ENCODE assay signal across 25 cellular contexts in the genomic region with DNA sequence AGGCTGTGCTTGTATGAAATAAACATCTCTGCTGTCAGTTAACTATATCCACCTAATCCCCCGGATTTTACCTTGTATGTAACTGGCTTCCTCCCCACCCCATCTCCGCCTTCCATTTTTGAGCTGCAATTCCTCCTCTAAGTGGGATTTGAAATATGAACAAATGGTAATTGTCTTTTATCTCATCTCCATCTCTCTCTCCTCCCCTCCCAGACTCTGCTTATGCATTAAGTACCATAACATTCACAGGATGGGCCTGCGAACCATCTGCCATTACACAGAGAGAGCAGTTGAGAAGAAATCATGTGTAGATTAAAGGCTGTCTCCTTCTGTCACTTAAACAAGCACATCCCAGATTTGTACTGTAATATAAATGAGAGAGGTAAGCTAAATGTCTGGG.
DNase-seq lines count a peak whose midpoint lies in the region; ATAC-seq and TF ChIP-seq lines count a peak whose summit lies in the region.
"Had no signal": no experiment of that assay in that cellular context is flagged by ENCODE, and none has a peak within 500 bp of the region (broad histone marks: within the 10 kb centered on the region; RNA-seq: fewer than 3 reads in every experiment).

No MANE protein-coding gene starts in this region.

- ATAC-seq in SK-N-SH treated with all-trans-retinoic acid at 6 μM for 48 hours (peak; percentile 34; the same call in 1 of the 3 replicates), HG02852 (IDR thresholded peaks at IDR 0.05; ENCODE audit: unreplicated experiment) (no peak)
- ATAC-seq: GM12878, T-helper 17 cell had no signal

- DNase-seq in BE2C (peak; percentile 62), NCI-H1105 treated with DMSO at 0.1 percent for 48 hours (lab: John Stamatoyannopoulos, UW) (peak; percentile 16), NCI-H524 treated with DMSO at 0.1 percent for 48 hours (lab: John Stamatoyannopoulos, UW) (peak; percentile 97), DMS79 (lab: John Stamatoyannopoulos, UW) (no peak), adrenal gland (no peak)
- no peak for DNase-seq in activated CD8-positive, alpha-beta memory T cell treated with anti-CD3 and anti-CD28 coated beads, Interleukin-2, amount 50 U/mL, for 4 hours
- DNase-seq: 8988T; AML-193; CD8-positive, alpha-beta memory T cell; DND-41; GM23248; H9; HFFc6; Kasumi-1; NCI-H1436 treated with DMSO at 0.1 percent for 48 hours; NCI-H2029 treated with DMSO at 0.1 percent for 48 hours; NCI-H510A; OCI-M1; SW 1271; T-helper 17 cell had no signal

- H3K9me3 ChIP-seq in BE2C (no peaks in the 10 kb centered on the region), adrenal gland (replicated peaks in 1 of 3) (no peaks in the 10 kb centered on the region)
- H3K9me3 ChIP-seq: SJSA1 had no signal

- H3K27me3 ChIP-seq in BE2C (no peaks in the 10 kb centered on the region), adrenal gland (no peaks in the 10 kb centered on the region)
- H3K27me3 ChIP-seq: SJSA1 had no signal

- no peak for TF ChIP-seq POLR2A in adrenal gland (IDR thresholded peaks at IDR 0.05)

- H3K4me3 ChIP-seq in BE2C (ENCODE audit: low read depth, low read length) (no peak overlapping the region), adrenal gland (no peak overlapping the region)
- H3K4me3 ChIP-seq: GM12878, GM23248, SJSA1 had no signal

- H3K36me3 ChIP-seq in BE2C (no peaks in the 10 kb centered on the region), adrenal gland (replicated peaks in 1 of 2) (no peaks in the 10 kb centered on the region)
- H3K36me3 ChIP-seq: SJSA1 had no signal

- 35 to 42% (median 38%) methylated on average over 3 of the region's 3 CpGs for WGBS in adrenal gland, 4 donors

- intact Hi-C loops in adrenal gland (cut with DNase I) = no loop called here

- H3K27ac ChIP-seq in adrenal gland = no peak overlapping the region
- H3K27ac ChIP-seq: C4-2B, GM23248, SJSA1 had no signal

- TF ChIP-seq CTCF in BE2C (IDR thresholded peaks at IDR 0.05; ENCODE audit: low read depth, low read length) (no peak), adrenal gland (IDR thresholded peaks at IDR 0.05) (no peak)

- H3K4me1 ChIP-seq in BE2C (no peaks in the 10 kb centered on the region), adrenal gland (replicated peaks in 1 of 2) (no peaks in the 10 kb centered on the region)
- H3K4me1 ChIP-seq: SJSA1 had no signal

TF ChIP-seq in SK-N-SH treated with all-trans-retinoic acid at 6 μM for 48 hours, 23 proteins besides CTCF, POLR2A, EP300 and RAD21:
- TF ChIP-seq PPARA (CRISPR knock-in tag; IDR thresholded peaks at IDR 0.05; ENCODE audit: borderline replicate concordance) (peak; percentile 70; the same call in 1 of the 2 replicates), ZFP3 (CRISPR knock-in tag; IDR thresholded peaks at IDR 0.05) (no peak), TCF4 (CRISPR knock-in tag; IDR thresholded peaks at IDR 0.05; ENCODE audit: borderline replicate concordance) (peak; percentile 98), ESRRG (CRISPR knock-in tag; IDR thresholded peaks at IDR 0.05) (peak; percentile 62; the same call in 1 of the 2 replicates), BACH2 (CRISPR knock-in tag; IDR thresholded peaks at IDR 0.05; ENCODE audit: borderline replicate concordance) (peak; percentile 68; the same call in 1 of the 2 replicates), ZNF565 (CRISPR knock-in tag; conservative IDR thresholded peaks at IDR 0.05; ENCODE audit: low read depth) (0 out of 2 replicates have a peak, but pooled peaks have one; percentile 18), ZC3H10 (CRISPR knock-in tag; IDR thresholded peaks at IDR 0.05) (no peak), ISL1 (CRISPR knock-in tag; IDR thresholded peaks at IDR 0.05) (peak; percentile 56), TSHZ2 (CRISPR knock-in tag; IDR thresholded peaks at IDR 0.05) (peak; percentile 95), CSRNP3 (CRISPR knock-in tag; IDR thresholded peaks at IDR 0.05) (no peak), ZNF70 (CRISPR knock-in tag; IDR thresholded peaks at IDR 0.05) (peak; percentile 71), GLIS3 (CRISPR knock-in tag; IDR thresholded peaks at IDR 0.05) (no peak; the same call in 1 of the 2 replicates), ZNF8 (CRISPR knock-in tag; IDR thresholded peaks at IDR 0.05) (peak; percentile 86), RARB (CRISPR knock-in tag; IDR thresholded peaks at IDR 0.05) (no peak)
- TF ChIP-seq, protein P1, sequence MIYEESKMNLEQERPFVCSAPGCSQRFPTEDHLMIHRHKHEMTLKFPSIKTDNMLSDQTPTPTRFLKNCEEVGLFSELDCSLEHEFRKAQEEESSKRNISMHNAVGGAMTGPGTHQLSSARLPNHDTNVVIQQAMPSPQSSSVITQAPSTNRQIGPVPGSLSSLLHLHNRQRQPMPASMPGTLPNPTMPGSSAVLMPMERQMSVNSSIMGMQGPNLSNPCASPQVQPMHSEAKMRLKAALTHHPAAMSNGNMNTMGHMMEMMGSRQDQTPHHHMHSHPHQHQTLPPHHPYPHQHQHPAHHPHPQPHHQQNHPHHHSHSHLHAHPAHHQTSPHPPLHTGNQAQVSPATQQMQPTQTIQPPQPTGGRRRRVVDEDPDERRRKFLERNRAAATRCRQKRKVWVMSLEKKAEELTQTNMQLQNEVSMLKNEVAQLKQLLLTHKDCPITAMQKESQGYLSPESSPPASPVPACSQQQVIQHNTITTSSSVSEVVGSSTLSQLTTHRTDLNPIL (CRISPR knock-in tag; IDR thresholded peaks at IDR 0.05; ENCODE audit: low read depth) = peak; percentile 37; the same call in 1 of the 2 replicates
- TF ChIP-seq, protein P2, sequence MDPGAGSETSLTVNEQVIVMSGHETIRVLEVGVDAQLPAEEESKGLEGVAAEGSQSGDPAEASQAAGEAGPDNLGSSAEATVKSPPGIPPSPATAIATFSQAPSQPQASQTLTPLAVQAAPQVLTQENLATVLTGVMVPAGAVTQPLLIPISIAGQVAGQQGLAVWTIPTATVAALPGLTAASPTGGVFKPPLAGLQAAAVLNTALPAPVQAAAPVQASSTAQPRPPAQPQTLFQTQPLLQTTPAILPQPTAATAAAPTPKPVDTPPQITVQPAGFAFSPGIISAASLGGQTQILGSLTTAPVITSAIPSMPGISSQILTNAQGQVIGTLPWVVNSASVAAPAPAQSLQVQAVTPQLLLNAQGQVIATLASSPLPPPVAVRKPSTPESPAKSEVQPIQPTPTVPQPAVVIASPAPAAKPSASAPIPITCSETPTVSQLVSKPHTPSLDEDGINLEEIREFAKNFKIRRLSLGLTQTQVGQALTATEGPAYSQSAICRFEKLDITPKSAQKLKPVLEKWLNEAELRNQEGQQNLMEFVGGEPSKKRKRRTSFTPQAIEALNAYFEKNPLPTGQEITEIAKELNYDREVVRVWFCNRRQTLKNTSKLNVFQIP (CRISPR knock-in tag; IDR thresholded peaks at IDR 0.05; ENCODE audit: borderline replicate concordance, low read depth) = no peak
- TF ChIP-seq, protein P3, sequence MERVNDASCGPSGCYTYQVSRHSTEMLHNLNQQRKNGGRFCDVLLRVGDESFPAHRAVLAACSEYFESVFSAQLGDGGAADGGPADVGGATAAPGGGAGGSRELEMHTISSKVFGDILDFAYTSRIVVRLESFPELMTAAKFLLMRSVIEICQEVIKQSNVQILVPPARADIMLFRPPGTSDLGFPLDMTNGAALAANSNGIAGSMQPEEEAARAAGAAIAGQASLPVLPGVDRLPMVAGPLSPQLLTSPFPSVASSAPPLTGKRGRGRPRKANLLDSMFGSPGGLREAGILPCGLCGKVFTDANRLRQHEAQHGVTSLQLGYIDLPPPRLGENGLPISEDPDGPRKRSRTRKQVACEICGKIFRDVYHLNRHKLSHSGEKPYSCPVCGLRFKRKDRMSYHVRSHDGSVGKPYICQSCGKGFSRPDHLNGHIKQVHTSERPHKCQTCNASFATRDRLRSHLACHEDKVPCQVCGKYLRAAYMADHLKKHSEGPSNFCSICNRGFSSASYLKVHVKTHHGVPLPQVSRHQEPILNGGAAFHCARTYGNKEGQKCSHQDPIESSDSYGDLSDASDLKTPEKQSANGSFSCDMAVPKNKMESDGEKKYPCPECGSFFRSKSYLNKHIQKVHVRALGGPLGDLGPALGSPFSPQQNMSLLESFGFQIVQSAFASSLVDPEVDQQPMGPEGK (CRISPR knock-in tag; IDR thresholded peaks at IDR 0.05; ENCODE audit: borderline replicate concordance) = no peak

Comparison
In these comparisons a context has a peak if more than half of its experiments do, and no peak if none do; other contexts are left out.
1. DNase-seq: peak in BE2C (single experiment), NCI-H1105 treated with DMSO at 0.1 percent for 48 hours (single experiment) and NCI-H524 treated with DMSO at 0.1 percent for 48 hours (single experiment); none in DMS79 (single experiment), activated CD8-positive, alpha-beta memory T cell treated with anti-CD3 and anti-CD28 coated beads, Interleukin-2, amount 50 U/mL, for 4 hours (single experiment) and adrenal gland (0 of 7).